In the genomic region with DNA sequence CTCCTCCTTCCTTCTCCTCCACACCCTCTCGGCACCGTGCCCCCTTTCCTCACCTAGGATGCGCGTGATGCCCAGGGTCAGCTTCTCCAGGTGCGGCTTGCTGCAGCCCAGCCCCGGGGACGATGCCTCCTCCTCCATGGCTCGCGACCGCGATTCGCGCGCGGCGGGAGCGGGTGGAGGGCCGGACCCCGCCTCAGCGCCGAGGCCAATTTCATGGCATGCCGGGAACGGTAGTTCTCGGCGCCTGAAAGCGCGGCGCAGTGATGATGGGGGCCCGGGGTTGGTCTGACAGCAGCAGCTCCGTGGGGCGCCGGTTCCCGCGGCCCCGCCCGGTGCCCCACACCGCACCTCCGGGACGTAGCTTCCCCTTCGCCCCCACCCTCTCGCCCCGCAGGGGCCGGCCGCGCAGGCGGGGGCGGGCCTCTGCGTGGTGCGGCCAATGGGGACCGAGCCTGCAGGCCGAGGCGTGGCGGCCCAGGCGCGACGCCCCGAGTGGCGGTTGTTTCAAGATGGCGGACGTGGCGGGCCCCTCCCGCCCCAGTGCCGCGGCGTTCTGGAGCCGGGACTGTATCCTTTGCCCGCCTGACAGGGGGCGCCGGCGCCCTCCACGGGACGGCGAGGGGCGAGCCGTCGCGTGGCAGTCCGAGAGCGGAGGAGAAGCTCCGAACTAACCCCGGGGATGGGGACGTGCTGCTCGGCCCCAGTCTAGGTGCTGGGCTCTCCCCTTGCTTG, we compare ENCODE assay signal across 8 cellular contexts. TPM values are rescaled to one million over a fixed set of nuclear protein-coding genes. Genes with fewer than 3 reads are reported as not detected.
DNase-seq lines count a peak whose midpoint lies in the region; ATAC-seq and TF ChIP-seq lines count a peak whose summit lies in the region.

A gene (plus strand): TSS at position 498 of the 732 bp plus-strand sequence. CDS start 12 bp downstream, at position 510.
A gene with protein sequence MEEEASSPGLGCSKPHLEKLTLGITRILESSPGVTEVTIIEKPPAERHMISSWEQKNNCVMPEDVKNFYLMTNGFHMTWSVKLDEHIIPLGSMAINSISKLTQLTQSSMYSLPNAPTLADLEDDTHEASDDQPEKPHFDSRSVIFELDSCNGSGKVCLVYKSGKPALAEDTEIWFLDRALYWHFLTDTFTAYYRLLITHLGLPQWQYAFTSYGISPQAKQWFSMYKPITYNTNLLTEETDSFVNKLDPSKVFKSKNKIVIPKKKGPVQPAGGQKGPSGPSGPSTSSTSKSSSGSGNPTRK (minus strand): TSS at position 373 of the 732 bp plus-strand sequence. CDS start 235 bp downstream, at position 138.

- intact Hi-C loops in vagina (cut with DNase I) = no loop called here

- DNase-seq in NCI-H146 (lab: John Stamatoyannopoulos, UW) (peak; percentile 99), amygdala (lab: John Stamatoyannopoulos, UW) (peak in 55 of 56 donors; percentile 41 to 95 (median 80)), right atrium auricular region (ENCODE audit: low spot score) (peak; percentile 85), vagina (ENCODE audit: extremely low spot score in 2 of 2) (no peak)

- H3K27ac ChIP-seq in right atrium auricular region (peak within 1 kb of the TSS; percentile 89 to 90), rectal smooth muscle tissue (ENCODE audit: low read depth, low read length) (peak within 1 kb of the TSS; percentile 80), vagina (peak within 1 kb of the TSS; percentile 84)

- peak; percentile 91 for ATAC-seq in HG02870 (IDR thresholded peaks at IDR 0.05; ENCODE audit: unreplicated experiment)

- H3K36me3 ChIP-seq in right atrium auricular region (no peaks in the 10 kb centered on the region), rectal smooth muscle tissue (ENCODE audit: control insufficient read depth, insufficient read depth, low read length) (no peaks in the 10 kb centered on the region), vagina (no peaks in the 10 kb centered on the region)

- peak within 1 kb of the TSS; percentile 98 for H3K4me3 Mint-ChIP-seq in T-helper 1 cell treated with Interleukin-12 subunit alpha and Interleukin-12 subunit beta and Interleukin-4 antibody, amounts not matched to agents 30 μg/mL and 1 μg/mL, for 36 hours

- TF ChIP-seq POLR2A in GM15510 (IDR thresholded peaks at IDR 0.05; ENCODE audit: borderline replicate concordance, extremely low read depth, insufficient read length) (peak; percentile 53), vagina (IDR thresholded peaks at IDR 0.05) (peak in 1 of 2 donors; percentile 20)

- H3K9ac ChIP-seq in rectal smooth muscle tissue (ENCODE audit: low read length) = peak within 1 kb of the TSS; percentile 88

- H3K27me3 ChIP-seq in right atrium auricular region = no peaks in the 10 kb centered on the region
- no peaks in the 10 kb centered on the region for H3K27me3 ChIP-seq in rectal smooth muscle tissue (ENCODE audit: control insufficient read depth, insufficient read depth, low read length)
- H3K27me3 ChIP-seq in vagina = no peaks in the 10 kb centered on the region

- H3K4me3 ChIP-seq in right atrium auricular region = peak within 1 kb of the TSS; percentile 94
- peak within 1 kb of the TSS; percentile 100 for H3K4me3 ChIP-seq in rectal smooth muscle tissue (ENCODE audit: low read length)
- peak within 1 kb of the TSS; percentile 81 to 95 for H3K4me3 ChIP-seq in vagina

- H3K9me3 Mint-ChIP-seq in T-helper 1 cell treated with Interleukin-12 subunit alpha and Interleukin-12 subunit beta and Interleukin-4 antibody, amounts not matched to agents 30 μg/mL and 1 μg/mL, for 36 hours = no peaks in the 10 kb centered on the region

- H3K27me3 Mint-ChIP-seq in T-helper 1 cell treated with Interleukin-12 subunit alpha and Interleukin-12 subunit beta and Interleukin-4 antibody, amounts not matched to agents 30 μg/mL and 1 μg/mL, for 36 hours (ENCODE audit: low read depth) = no peaks in the 10 kb centered on the region

- peak in 1 of 2 donors; percentile 59 for TF ChIP-seq CTCF in right atrium auricular region (IDR thresholded peaks at IDR 0.05)
- peak in 1 of 3 experiments; percentile 28 for TF ChIP-seq CTCF in vagina (IDR thresholded peaks at IDR 0.05)

- H3K4me1 ChIP-seq in right atrium auricular region (peaks cover 0 to 21% of the 10 kb centered on the region in 2 donors), rectal smooth muscle tissue (ENCODE audit: control insufficient read depth, insufficient read depth, low read length) (peaks cover 8% of the 10 kb centered on the region), vagina (peaks cover 34% of the 10 kb centered on the region)

- H3K36me3 Mint-ChIP-seq in T-helper 1 cell treated with Interleukin-12 subunit alpha and Interleukin-12 subunit beta and Interleukin-4 antibody, amounts not matched to agents 30 μg/mL and 1 μg/mL, for 36 hours (ENCODE audit: low read depth) = peaks cover 3% of the 10 kb centered on the region

- H3K4me1 Mint-ChIP-seq in T-helper 1 cell treated with Interleukin-12 subunit alpha and Interleukin-12 subunit beta and Interleukin-4 antibody, amounts not matched to agents 30 μg/mL and 1 μg/mL, for 36 hours (ENCODE audit: low read depth) = peaks cover 46% of the 10 kb centered on the region

- peak within 1 kb of the TSS; percentile 97 for H3K27ac Mint-ChIP-seq in T-helper 1 cell treated with Interleukin-12 subunit alpha and Interleukin-12 subunit beta and Interleukin-4 antibody, amounts not matched to agents 30 μg/mL and 1 μg/mL, for 36 hours

- H3K9me3 ChIP-seq in right atrium auricular region (no peaks in the 10 kb centered on the region), vagina (no peaks in the 10 kb centered on the region)

RNA-seq across cellular contexts. Expression of the first gene that starts in this region (rescaled TPM):
- total RNA-seq in right atrium auricular region (1 to 10 TPM; 7.2 to 7.8 TPM), vagina (17.2 TPM)

RNA-seq across cellular contexts. Expression of the second gene that starts in this region (rescaled TPM):
- total RNA-seq in right atrium auricular region (100 to 1,000 TPM in 1 of 2 donors, 10 to 100 TPM in 1; 93.1 to 102 TPM), vagina (171 TPM)

Comparison
In these comparisons a context has a peak if more than half of its experiments do, and no peak if none do; other contexts are left out.
1. DNase-seq: peak in NCI-H146 (single experiment), amygdala (55 of 56) and right atrium auricular region (single experiment); none in vagina (0 of 2).
2. Peak in every context shown above with its lines, with median percentiles within 50 percentile points of each other: H3K27ac ChIP-seq and H3K4me3 ChIP-seq.